ENCODE assay signal across 26 cellular contexts in the genomic region with DNA sequence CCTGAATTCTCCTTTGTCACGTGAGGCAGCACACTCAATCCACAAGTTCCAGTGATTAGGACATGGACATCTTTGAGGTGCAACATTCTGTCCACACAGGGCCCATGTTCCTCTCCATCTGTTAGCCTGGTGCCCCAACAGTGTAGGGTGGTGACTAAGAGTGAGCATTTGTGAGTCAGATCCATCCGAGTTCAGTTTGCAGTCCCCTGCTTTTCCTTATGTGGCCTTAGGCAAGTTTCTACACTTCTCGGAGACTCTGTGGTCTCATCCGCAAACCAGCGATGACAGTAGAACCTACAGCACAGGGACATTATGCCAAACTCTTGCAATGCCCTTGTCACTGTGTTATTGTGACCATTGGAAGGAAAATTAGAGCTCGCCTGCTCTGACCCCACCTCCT.
"Had no signal": no experiment of that assay in that cellular context is flagged by ENCODE, and none has a peak within 500 bp of the region (broad histone marks: within the 10 kb centered on the region; RNA-seq: fewer than 3 reads in every experiment).

No MANE protein-coding gene starts in this region.

- H3K36me3 ChIP-seq: esophagus muscularis mucosa, lower lobe of right lung, ovary, spleen, thoracic aorta, tibial nerve, upper lobe of right lung, uterus had no signal

- DNase-seq: dermis blood vessel endothelial cell; effector memory CD4-positive, alpha-beta T cell; foreskin melanocyte; hypothalamus; immature natural killer cell; islet precursor cell; kidney glomerular epithelial cell; left colon; left ventricle myocardium superior; lower lobe of right lung; natural killer cell; occipital lobe; ovary; posterior cingulate gyrus; psoas muscle; right cardiac atrium; stimulated activated CD4-positive, alpha-beta T cell treated with anti-CD3 and anti-CD28 coated beads, Interleukin-4, amount 100 ng/mL, for 4 hours; stimulated activated naive B cell treated with anti-CD40 and anti-IgM and Interleukin-4, amounts not matched to agents 10 μg/mL and 1 μg/mL and 100 μg/mL, for 72 hours; upper lobe of right lung; uterus had no signal

- H3K27me3 ChIP-seq: esophagus muscularis mucosa, ovary, spleen, tibial nerve, upper lobe of right lung, uterus had no signal

- H3K9me3 ChIP-seq: esophagus muscularis mucosa, lower lobe of right lung, ovary, psoas muscle, thoracic aorta, upper lobe of right lung, uterus had no signal

- ATAC-seq: left colon; left ventricle myocardium superior; lower lobe of right lung; natural killer cell; psoas muscle; right cardiac atrium; stimulated activated naive B cell treated with anti-CD40 and anti-IgM and Interleukin-4, amounts not matched to agents 10 μg/mL and 1 μg/mL and 100 μg/mL, for 72 hours; upper lobe of right lung had no signal

- H3K4me1 ChIP-seq: esophagus muscularis mucosa, lower lobe of right lung, psoas muscle, spleen, tibial nerve, upper lobe of right lung, uterus had no signal

- H3K4me3 ChIP-seq: coronary artery, esophagus muscularis mucosa, lower lobe of right lung, ovary, psoas muscle, skin epidermis, spleen, thoracic aorta, tibial nerve, upper lobe of right lung, uterus had no signal

- H3K27ac ChIP-seq: coronary artery, esophagus muscularis mucosa, lower lobe of right lung, ovary, psoas muscle, skin epidermis, spleen, thoracic aorta, tibial nerve, upper lobe of right lung, uterus had no signal
